6 cellular contexts compared by ENCODE assay signal in the genomic region with DNA sequence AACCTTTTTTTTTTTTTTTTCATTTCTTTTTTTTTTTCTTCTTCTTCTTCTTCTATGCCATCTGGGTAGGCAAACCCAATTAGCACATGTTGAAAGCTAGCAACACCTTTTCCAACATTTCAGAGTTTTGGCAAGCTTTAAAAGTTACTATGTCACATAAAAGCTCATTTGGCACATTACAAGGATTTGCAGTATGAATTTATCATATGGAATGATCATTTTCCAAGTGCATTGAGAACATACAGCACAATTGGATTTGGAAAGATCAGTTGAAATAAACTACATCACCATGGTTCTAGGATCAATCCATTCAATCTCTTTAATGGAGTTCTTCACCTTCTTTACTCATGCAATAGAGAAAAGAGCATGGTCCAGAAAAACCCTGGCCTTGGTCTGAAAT.
"Had no signal": no experiment of that assay in that cellular context is flagged by ENCODE, and none has a peak within 500 bp of the region (broad histone marks: within the 10 kb centered on the region; RNA-seq: fewer than 3 reads in every experiment).

No MANE protein-coding gene starts in this region.

- ATAC-seq: HepG2, K562 had no signal

- H3K27ac ChIP-seq: HL-60 had no signal

- H3K4me3 ChIP-seq: K562 had no signal

- DNase-seq: IMR-90, KBM-7, KG1 had no signal
